ENCODE assay signal across 9 cellular contexts in genomic region chr13:98978280-98978679, GRCh38. TPM values are rescaled to one million over a fixed set of nuclear protein-coding genes. Genes with fewer than 3 reads are reported as not detected.
DNase-seq lines count a peak whose midpoint lies in the region; ATAC-seq and TF ChIP-seq lines count a peak whose summit lies in the region.
"Had no signal": no experiment of that assay in that cellular context is flagged by ENCODE, and none has a peak within 500 bp of the region (broad histone marks: within the 10 kb centered on the region; RNA-seq: fewer than 3 reads in every experiment).

No MANE protein-coding gene starts in this region.

- no peaks in the 10 kb centered on the region for H3K36me3 ChIP-seq in esophagus muscularis mucosa

- intact Hi-C loops in esophagus muscularis mucosa (cut with DNase I), result no loop called here

- no peak for DNase-seq in AG09309 (ENCODE audit: low read depth)
- DNase-seq in RKO (ENCODE audit: low spot score), result peak; percentile 62
- DNase-seq in esophagus muscularis mucosa (ENCODE audit: extremely low spot score), result no peak
- no peak for DNase-seq in omental fat pad (ENCODE audit: low spot score)
- DNase-seq in stimulated activated naive CD4-positive, alpha-beta T cell treated with Interleukin-2 at 50 U/mL for 16 hours (lab: John Stamatoyannopoulos, UW), result no peak
- no peak for DNase-seq in NCI-H774 (lab: John Stamatoyannopoulos, UW)
- no peak for DNase-seq in activated CD4-positive, alpha-beta T cell treated with anti-CD3 and anti-CD28 coated beads, Interleukin-2, amount 50 U/mL, for 48 hours
- DNase-seq: activated CD8-positive, alpha-beta T cell treated with anti-CD3 and anti-CD28 coated beads for 36 hours had no signal

- 20% methylated on average over 3 of the region's 3 CpGs for WGBS in esophagus muscularis mucosa

- H3K4me1 ChIP-seq in esophagus muscularis mucosa, result peaks cover 32 to 99% (median 97%) of the 10 kb centered on the region in 4 donors

- peak; percentile 80 for ATAC-seq in omental fat pad (ENCODE audit: low FRiP score)
- ATAC-seq in GM18520 (IDR thresholded peaks at IDR 0.05; ENCODE audit: unreplicated experiment), result no peak
- ATAC-seq: activated CD8-positive, alpha-beta T cell treated with anti-CD3 and anti-CD28 coated beads for 36 hours had no signal

- no peaks in the 10 kb centered on the region for H3K27me3 ChIP-seq in esophagus muscularis mucosa

- H3K9me3 ChIP-seq in esophagus muscularis mucosa, result no peaks in the 10 kb centered on the region

- TF ChIP-seq EP300 in esophagus muscularis mucosa (IDR thresholded peaks at IDR 0.05), result no peak

- no peak for TF ChIP-seq POLR2A in esophagus muscularis mucosa (IDR thresholded peaks at IDR 0.05; ENCODE audit: low read depth)

- TF ChIP-seq CTCF in AG09309 (IDR thresholded peaks at IDR 0.05; ENCODE audit: control insufficient read depth, insufficient read depth, low read depth, low read length, missing control alignments) (no peak), esophagus muscularis mucosa (IDR thresholded peaks at IDR 0.05) (no peak), omental fat pad (IDR thresholded peaks at IDR 0.05) (no peak)

- peak overlapping the region; percentile 42 for H3K4me3 ChIP-seq in AG09309 (ENCODE audit: control insufficient read depth, low read depth, low read length)
- H3K4me3 ChIP-seq in esophagus muscularis mucosa, result peak overlapping the region; percentile 45 to 59 (median 50)

- H3K27ac ChIP-seq in esophagus muscularis mucosa (replicated peaks in 1 of 4), result peak overlapping the region; percentile 61 to 76 (median 72)

RNA-seq across cellular contexts. Expression of gene DOCK9, which starts 0.4 kb away (rescaled TPM):
- 100 to 1,000 TPM; 127 to 191 (median 154) TPM for total RNA-seq in esophagus muscularis mucosa
- 100 to 1,000 TPM in 3 of 4 donors, 10 to 100 TPM in 1; 94.4 to 364 (median 145) TPM for total RNA-seq in omental fat pad
